In genomic region chr17:59786213-59786535, GRCh38 we compare ENCODE assay signal across 8 cellular contexts.
A peak's percentile ranks its signal among the peaks of the same experiment; 100 is the strongest.
DNase-seq lines count a peak whose midpoint lies in the region; ATAC-seq and TF ChIP-seq lines count a peak whose summit lies in the region.

No MANE protein-coding gene starts in this region.

- POLR2A ChIA-PET in CD8-positive, alpha-beta T cell (lab: Charles Lee), result interaction anchor here (1.1 kb wide), 1 partner anchor 35 kb away, joined by 3 read pairs; no protein-coding TSS in a partner anchor

- no peaks in the 10 kb centered on the region for H3K9me3 Mint-ChIP-seq in CD8-positive, alpha-beta T cell
- H3K9me3 Mint-ChIP-seq in osteocyte (ENCODE audit: unreplicated experiment), result no peaks in the 10 kb centered on the region

- intact Hi-C loops in CD8-positive, alpha-beta T cell (cut with DNase I, micrococcal nuclease), result loop anchor here (1.0 to 2.0 kb wide), 5 partner anchors 33 to 73 kb away; no protein-coding TSS in a partner anchor
- intact Hi-C loops in head of caudate nucleus (cut with DNase I), result no loop called here

- no peaks in the 10 kb centered on the region for H4K20me1 ChIP-seq in OCI-LY3 (ENCODE audit: insufficient read depth, low read length)

- CTCF ChIA-PET in CD8-positive, alpha-beta T cell (lab: Charles Lee), result interaction anchor here (1.0 to 1.3 kb wide), 3 partner anchors 13 to 75 kb away, joined by 3 read pairs; no protein-coding TSS in a partner anchor

- H3K27ac Mint-ChIP-seq in CD8-positive, alpha-beta T cell, result peak overlapping the region; percentile 94
- peak overlapping the region; percentile 94 for H3K27ac Mint-ChIP-seq in osteocyte (ENCODE audit: unreplicated experiment)

- H3K27me3 ChIP-seq in CD8-positive, alpha-beta T cell (ENCODE audit: insufficient read depth, low read length), result no peaks in the 10 kb centered on the region
- H3K27me3 ChIP-seq in OCI-LY3 (ENCODE audit: low read depth, low read length), result no peaks in the 10 kb centered on the region
- H3K27me3 ChIP-seq in duodenal mucosa (ENCODE audit: control insufficient read depth in 1 of 2, insufficient read depth in 2 of 2, low read length in 2 of 2), result no peaks in the 10 kb centered on the region

- peaks cover 3% of the 10 kb centered on the region for H3K36me3 Mint-ChIP-seq in CD8-positive, alpha-beta T cell
- H3K36me3 Mint-ChIP-seq in osteocyte (ENCODE audit: unreplicated experiment), result peaks cover 4% of the 10 kb centered on the region

- peak overlapping the region; percentile 80 for H3K9ac ChIP-seq in OCI-LY3 (ENCODE audit: low read length)
- H3K9ac ChIP-seq in duodenal mucosa (ENCODE audit: low read depth in 1 of 2, low read length in 2 of 2), result peak overlapping the region; percentile 55 to 57

- H3K27me3 Mint-ChIP-seq in CD8-positive, alpha-beta T cell (ENCODE audit: low read depth), result no peaks in the 10 kb centered on the region
- no peaks in the 10 kb centered on the region for H3K27me3 Mint-ChIP-seq in osteocyte (ENCODE audit: unreplicated experiment)

- no peak for DNase-seq in CD8-positive, alpha-beta T cell
- DNase-seq in osteocyte (ENCODE audit: extremely low spot score, unreplicated experiment) (no peak), GM03348 (ENCODE audit: low spot score) (no peak), NCI-H128 (lab: John Stamatoyannopoulos, UW; ENCODE audit: unreplicated experiment) (no peak), head of caudate nucleus (no peak)

- no peak overlapping the region for H2AFZ ChIP-seq in OCI-LY3 (ENCODE audit: low read depth, low read length)

- peaks cover 35% of the 10 kb centered on the region for H3K4me1 ChIP-seq in CD8-positive, alpha-beta T cell (ENCODE audit: insufficient read depth, low read length)
- H3K4me1 ChIP-seq in OCI-LY3 (ENCODE audit: low read length), result peaks cover 83% of the 10 kb centered on the region
- peaks cover 32 to 33% of the 10 kb centered on the region in 2 donors for H3K4me1 ChIP-seq in duodenal mucosa (ENCODE audit: control insufficient read depth in 1 of 2, insufficient read depth in 2 of 2, low read length in 2 of 2)

- H3K9me3 ChIP-seq in CD8-positive, alpha-beta T cell (ENCODE audit: low read length), result no peaks in the 10 kb centered on the region
- H3K9me3 ChIP-seq in OCI-LY3 (ENCODE audit: insufficient read depth, low read length), result no peaks in the 10 kb centered on the region
- H3K9me3 ChIP-seq in duodenal mucosa (ENCODE audit: control insufficient read depth in 1 of 2, low read length in 2 of 2), result no peaks in the 10 kb centered on the region

- no peak for ATAC-seq in CD8-positive, alpha-beta T cell
- no peak for ATAC-seq in GM19395 (IDR thresholded peaks at IDR 0.05; ENCODE audit: unreplicated experiment)

- H3K79me2 ChIP-seq in OCI-LY3 (ENCODE audit: low read length), result peaks cover 36% of the 10 kb centered on the region

- H3K4me2 ChIP-seq in OCI-LY3 (ENCODE audit: low read length), result peak overlapping the region; percentile 83

- peak overlapping the region; percentile 43 for H3K27ac ChIP-seq in CD8-positive, alpha-beta T cell (ENCODE audit: low read depth, low read length)
- H3K27ac ChIP-seq in OCI-LY3 (ENCODE audit: low read length) (peak overlapping the region; percentile 97), duodenal mucosa (ENCODE audit: low read depth, low read length) (peak overlapping the region; percentile 84)

- peaks cover 39% of the 10 kb centered on the region for H3K4me1 Mint-ChIP-seq in CD8-positive, alpha-beta T cell (ENCODE audit: low read depth)
- H3K4me1 Mint-ChIP-seq in osteocyte (ENCODE audit: unreplicated experiment), result peaks cover 68% of the 10 kb centered on the region

- no peaks in the 10 kb centered on the region for H3K36me3 ChIP-seq in CD8-positive, alpha-beta T cell (ENCODE audit: insufficient read depth, low read length)
- H3K36me3 ChIP-seq in OCI-LY3 (replicated peaks; ENCODE audit: low read depth, low read length), result no peaks in the 10 kb centered on the region
- no peaks in the 10 kb centered on the region for H3K36me3 ChIP-seq in duodenal mucosa (ENCODE audit: control insufficient read depth in 1 of 2, insufficient read depth in 2 of 2, low read length in 2 of 2)

- peak; percentile 36 for TF ChIP-seq CTCF in CD8-positive, alpha-beta T cell (IDR thresholded peaks at IDR 0.05)
- peak; percentile 29; the same call in 1 of the 2 replicates for TF ChIP-seq CTCF in OCI-LY3 (IDR thresholded peaks at IDR 0.05; ENCODE audit: low read depth, low read length)
- TF ChIP-seq CTCF in osteocyte (IDR thresholded peaks at IDR 0.05), result no peak

- peak overlapping the region; percentile 78 for H3K4me3 Mint-ChIP-seq in CD8-positive, alpha-beta T cell
- H3K4me3 Mint-ChIP-seq in osteocyte (ENCODE audit: unreplicated experiment), result peak overlapping the region; percentile 62

- H3K4me3 ChIP-seq in CD8-positive, alpha-beta T cell (ENCODE audit: low read depth, low read length), result peak overlapping the region; percentile 20
- H3K4me3 ChIP-seq in OCI-LY3 (ENCODE audit: low read length) (peak overlapping the region; percentile 61), duodenal mucosa (ENCODE audit: low read depth in 1 of 2, low read length in 2 of 2) (peak overlapping the region; percentile 33 to 57)

Comparison
In these comparisons a context has a peak if more than half of its experiments do, and no peak if none do; other contexts are left out.
1. H3K27ac ChIP-seq: peak in every context shown above with its lines; median percentile 97 in OCI-LY3; 84 in duodenal mucosa; 43 in CD8-positive, alpha-beta T cell.